Comparison of ENCODE assay signal across 14 cellular contexts in genomic region chr17:58621174-58621573, GRCh38.
A peak's percentile ranks its signal among the peaks of the same experiment; 100 is the strongest.
DNase-seq lines count a peak whose midpoint lies in the region; ATAC-seq and TF ChIP-seq lines count a peak whose summit lies in the region.
"Had no signal": no experiment of that assay in that cellular context is flagged by ENCODE, and none has a peak within 500 bp of the region (broad histone marks: within the 10 kb centered on the region; RNA-seq: fewer than 3 reads in every experiment).

No MANE protein-coding gene starts in this region.

- H3K9me3 Mint-ChIP-seq in activated naive CD8-positive, alpha-beta T cell treated with anti-CD3 and anti-CD28 coated beads, Interleukin-2, amount 50 U/mL, for 24 hours, result no peaks in the 10 kb centered on the region
- H3K9me3 Mint-ChIP-seq: mesothelial cell of epicardium had no signal

- no peaks in the 10 kb centered on the region for H3K4me1 Mint-ChIP-seq in activated naive CD8-positive, alpha-beta T cell treated with anti-CD3 and anti-CD28 coated beads, Interleukin-2, amount 50 U/mL, for 24 hours

- H3K36me3 Mint-ChIP-seq in activated naive CD8-positive, alpha-beta T cell treated with anti-CD3 and anti-CD28 coated beads, Interleukin-2, amount 50 U/mL, for 24 hours (ENCODE audit: low read depth), result no peaks in the 10 kb centered on the region
- H3K36me3 Mint-ChIP-seq: mesothelial cell of epicardium had no signal

- no peak overlapping the region for H3K4me3 ChIP-seq in GM06990 (replicated peaks; ENCODE audit: low read depth, low read length)
- H3K4me3 ChIP-seq: SJCRH30 had no signal

- ATAC-seq in GM19043 (IDR thresholded peaks at IDR 0.05; ENCODE audit: low read depth, unreplicated experiment) (peak; percentile 84), HG02610 (IDR thresholded peaks at IDR 0.05; ENCODE audit: unreplicated experiment) (peak; percentile 78), HG03432 (IDR thresholded peaks at IDR 0.05; ENCODE audit: unreplicated experiment) (peak; percentile 80), left cardiac atrium (no peak)
- no peak for ATAC-seq in activated naive CD8-positive, alpha-beta T cell treated with anti-CD3 and anti-CD28 coated beads, Interleukin-2, amount 50 U/mL, for 24 hours

- no peaks in the 10 kb centered on the region for H3K36me3 ChIP-seq in GM06990 (ENCODE audit: control insufficient read depth, insufficient read depth, low read length)
- H3K36me3 ChIP-seq: SJCRH30 had no signal

- no peak overlapping the region for H3K27ac Mint-ChIP-seq in activated naive CD8-positive, alpha-beta T cell treated with anti-CD3 and anti-CD28 coated beads, Interleukin-2, amount 50 U/mL, for 24 hours
- H3K27ac Mint-ChIP-seq: mesothelial cell of epicardium had no signal

- H3K27me3 Mint-ChIP-seq in activated naive CD8-positive, alpha-beta T cell treated with anti-CD3 and anti-CD28 coated beads, Interleukin-2, amount 50 U/mL, for 24 hours, result no peaks in the 10 kb centered on the region

- no peak overlapping the region for H3K4me3 Mint-ChIP-seq in activated naive CD8-positive, alpha-beta T cell treated with anti-CD3 and anti-CD28 coated beads, Interleukin-2, amount 50 U/mL, for 24 hours
- H3K4me3 Mint-ChIP-seq: mesothelial cell of epicardium had no signal

- DNase-seq in GM06990 (ENCODE audit: extremely low read depth, insufficient read length) (peak; percentile 74), left cardiac atrium (no peak), midbrain (lab: John Stamatoyannopoulos, UW) (no peak), T1000 (lab: John Stamatoyannopoulos, UW) (no peak)
- no peak for DNase-seq in activated naive CD8-positive, alpha-beta T cell treated with anti-CD3 and anti-CD28 coated beads, Interleukin-2, amount 50 U/mL, for 24 hours
- DNase-seq: activated effector memory CD4-positive, alpha-beta T cell treated with Interleukin-2 at 50 U/mL for 16 hours; DMS79; NCI-H510A treated with DMSO at 0.1 percent for 48 hours; SJCRH30; stimulated activated CD4-positive, alpha-beta T cell treated with anti-CD3 and anti-CD28 coated beads, Interleukin-2, amount 100 ng/mL, for 48 hours had no signal

- H3K27me3 ChIP-seq in GM06990 (replicated peaks; ENCODE audit: control insufficient read depth, insufficient read depth, low read length), result no peaks in the 10 kb centered on the region
- H3K27me3 ChIP-seq: SJCRH30 had no signal

- no peak for TF ChIP-seq CTCF in GM06990 (IDR thresholded peaks at IDR 0.05; ENCODE audit: insufficient read depth, low read length, poor library complexity, severe bottlenecking)

- intact Hi-C loops in left cardiac atrium (cut with DNase I), result no loop called here

Comparison
In these comparisons a context has a peak if more than half of its experiments do, and no peak if none do; other contexts are left out.
1. ATAC-seq: peak in GM19043 (single experiment), HG02610 (single experiment) and HG03432 (single experiment); none in left cardiac atrium (0 of 2) and activated naive CD8-positive, alpha-beta T cell treated with anti-CD3 and anti-CD28 coated beads, Interleukin-2, amount 50 U/mL, for 24 hours (single experiment).